Comparison of ENCODE assay signal across 20 cellular contexts in the genomic region with DNA sequence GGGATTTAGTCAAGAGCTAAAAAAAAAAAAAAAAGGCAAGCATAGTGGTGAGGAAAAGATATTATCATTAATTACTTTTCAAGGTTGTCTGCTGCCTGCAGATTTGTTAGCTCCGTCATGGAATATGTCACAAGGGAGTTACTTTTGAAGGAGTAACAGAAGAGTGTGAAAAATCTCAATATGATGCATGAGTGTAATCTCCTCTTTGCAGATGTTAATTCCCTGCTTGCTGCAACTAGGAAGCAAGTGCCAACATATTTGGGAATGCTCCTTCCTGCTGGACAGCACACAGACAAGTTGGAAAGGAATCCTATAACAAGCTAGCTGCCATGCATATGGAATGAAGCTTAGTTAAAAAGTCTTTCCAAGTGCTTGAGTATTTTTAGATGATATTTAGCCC.
DNase-seq lines count a peak whose midpoint lies in the region; ATAC-seq, FAIRE-seq and TF ChIP-seq lines count a peak whose summit lies in the region.
"Had no signal": no experiment of that assay in that cellular context is flagged by ENCODE, and none has a peak within 500 bp of the region (broad histone marks: within the 10 kb centered on the region; RNA-seq: fewer than 3 reads in every experiment).

No MANE protein-coding gene starts in this region.

- H3K27me3 Mint-ChIP-seq in GM23338 (ENCODE audit: insufficient read depth, low read depth, poor library complexity) (no peaks in the 10 kb centered on the region), glutamatergic neuron (ENCODE audit: unreplicated experiment) (peaks cover 2% of the 10 kb centered on the region)
- H3K27me3 Mint-ChIP-seq: B cell, IgD-negative memory B cell had no signal

- no peaks in the 10 kb centered on the region for H3K79me1 ChIP-seq in mesendoderm (ENCODE audit: low read length)

- no peak overlapping the region for H2AFZ ChIP-seq in GM23338
- H2AFZ ChIP-seq in SU-DHL-6 (ENCODE audit: low read depth, low read length, severe bottlenecking): peak overlapping the region; percentile 35
- H2AFZ ChIP-seq: GM23248 had no signal

- FAIRE-seq in HTR-8/SVneo (lab: Jason Lieb, UNC): peak; percentile 13
- FAIRE-seq: G401.6, GM12891 had no signal

- TF ChIP-seq CTCF in GM23338 (conservative IDR thresholded peaks at IDR 0.05; ENCODE audit: low read depth in 2 of 2) (no peak), SU-DHL-6 (IDR thresholded peaks at IDR 0.05; ENCODE audit: insufficient read depth, low read length, poor library complexity, severe bottlenecking) (no peak), glutamatergic neuron (IDR thresholded peaks at IDR 0.05; ENCODE audit: partially characterized antibody, unreplicated experiment) (no peak)

- no peak overlapping the region for H3K23ac ChIP-seq in mesendoderm (ENCODE audit: low read length)

- no peaks in the 10 kb centered on the region for H3F3A ChIP-seq in GM23338 (replicated peaks; ENCODE audit: low read depth)
- no peaks in the 10 kb centered on the region for H3F3A ChIP-seq in SU-DHL-6 (ENCODE audit: insufficient read depth)

- no peaks in the 10 kb centered on the region for H3K27me3 ChIP-seq in GM23338 (ENCODE audit: insufficient read depth)
- no peaks in the 10 kb centered on the region for H3K27me3 ChIP-seq in SU-DHL-6 (ENCODE audit: low read length)
- no peaks in the 10 kb centered on the region for H3K27me3 ChIP-seq in mesendoderm (ENCODE audit: insufficient read depth, low read length, poor library complexity)
- H3K27me3 ChIP-seq: BLaER1 treated with 17β-estradiol and CSF1 and Interleukin-3, amounts not matched to agents 10 nM and 100 nM had no signal

- no peak overlapping the region for H3K9ac ChIP-seq in SU-DHL-6 (ENCODE audit: low read length)
- no peak overlapping the region for H3K9ac ChIP-seq in mesendoderm (ENCODE audit: low read length)
- H3K9ac ChIP-seq: BLaER1 treated with 17β-estradiol and CSF1 and Interleukin-3, amounts not matched to agents 10 nM and 100 nM; GM23248 had no signal

- ATAC-seq in GM23338 (no peak; the same call in 2 of the 3 replicates), Right ventricle myocardium inferior (no peak), HG02981 (IDR thresholded peaks at IDR 0.05; ENCODE audit: unreplicated experiment) (no peak), GM18520 (IDR thresholded peaks at IDR 0.05; ENCODE audit: unreplicated experiment) (no peak)
- ATAC-seq: CD8-positive, alpha-beta T cell had no signal

- H3K4me1 Mint-ChIP-seq in GM23338: peaks cover 12% of the 10 kb centered on the region
- H3K4me1 Mint-ChIP-seq in glutamatergic neuron (ENCODE audit: low read depth, unreplicated experiment): peaks cover 2% of the 10 kb centered on the region
- H3K4me1 Mint-ChIP-seq: B cell, IgD-negative memory B cell had no signal

- H3K27ac Mint-ChIP-seq in GM23338 (peak overlapping the region; percentile 24), glutamatergic neuron (ENCODE audit: unreplicated experiment) (no peak overlapping the region)
- H3K27ac Mint-ChIP-seq: B cell; CD8-positive, alpha-beta T cell; IgD-negative memory B cell had no signal

- H3K4me3 ChIP-seq in GM23338 (no peak overlapping the region), SU-DHL-6 (ENCODE audit: insufficient read depth, low read length, poor library complexity, severe bottlenecking) (no peak overlapping the region), mesendoderm (ENCODE audit: low read length) (no peak overlapping the region)
- H3K4me3 ChIP-seq: BLaER1 treated with 17β-estradiol and CSF1 and Interleukin-3, amounts not matched to agents 10 nM and 100 nM; GM23248; HAP-1 had no signal

- no peaks in the 10 kb centered on the region for H3K79me2 ChIP-seq in GM23338 (replicated peaks; ENCODE audit: insufficient read depth)
- H3K79me2 ChIP-seq in SU-DHL-6 (ENCODE audit: insufficient read depth, low read length): no peaks in the 10 kb centered on the region
- no peaks in the 10 kb centered on the region for H3K79me2 ChIP-seq in mesendoderm (ENCODE audit: control insufficient read depth, insufficient read depth, low read length)

- intact Hi-C loops in Right ventricle myocardium inferior (cut with DNase I): no loop called here

- no peak overlapping the region for H2BK15ac ChIP-seq in mesendoderm (replicated peaks; ENCODE audit: low read depth)

- no peak overlapping the region; the same call in 1 of the 2 replicates for H3K4me2 ChIP-seq in GM23338
- no peak overlapping the region for H3K4me2 ChIP-seq in SU-DHL-6 (ENCODE audit: low read depth, low read length, poor library complexity, severe bottlenecking)
- no peak overlapping the region for H3K4me2 ChIP-seq in mesendoderm (ENCODE audit: low read length)
- H3K4me2 ChIP-seq: BLaER1 treated with 17β-estradiol and CSF1 and Interleukin-3, amounts not matched to agents 10 nM and 100 nM had no signal

- H3K27ac ChIP-seq in GM23338 (ENCODE audit: low read depth) (no peak overlapping the region), SU-DHL-6 (ENCODE audit: low read depth, low read length) (no peak overlapping the region), mesendoderm (ENCODE audit: low read depth, low read length) (no peak overlapping the region)
- H3K27ac ChIP-seq: BLaER1 treated with 17β-estradiol and CSF1 and Interleukin-3, amounts not matched to agents 10 nM and 100 nM; GM23248; HL-60 had no signal

- no CpG with 5 or more reads among the region's 1 CpG for WGBS in mesendoderm (ENCODE audit: extremely low coverage, insufficient coverage, low lambda C conversion rate)

- H3K56ac ChIP-seq in mesendoderm (ENCODE audit: low read length): no peak overlapping the region

- no peaks in the 10 kb centered on the region for H3K9me3 Mint-ChIP-seq in GM23338
- H3K9me3 Mint-ChIP-seq in glutamatergic neuron (ENCODE audit: unreplicated experiment): peaks cover 1% of the 10 kb centered on the region

- no peak overlapping the region for H2BK120ac ChIP-seq in mesendoderm (ENCODE audit: low read depth, low read length)

- H3K36me3 Mint-ChIP-seq in GM23338 (ENCODE audit: low read depth) (peaks cover 2% of the 10 kb centered on the region; the same call in 1 of the 3 replicates), glutamatergic neuron (ENCODE audit: unreplicated experiment) (no peaks in the 10 kb centered on the region)
- H3K36me3 Mint-ChIP-seq: CD8-positive, alpha-beta T cell; IgD-negative memory B cell had no signal

- H3K4me1 ChIP-seq in GM23338 (ENCODE audit: insufficient read depth): peaks cover 12% of the 10 kb centered on the region; the same call in 1 of the 2 replicates
- no peaks in the 10 kb centered on the region for H3K4me1 ChIP-seq in mesendoderm (ENCODE audit: control insufficient read depth, low read depth, low read length)
- H3K4me1 ChIP-seq: BLaER1 treated with 17β-estradiol and CSF1 and Interleukin-3, amounts not matched to agents 10 nM and 100 nM; HAP-1 had no signal

- no peaks in the 10 kb centered on the region for H3K9me3 ChIP-seq in SU-DHL-6 (ENCODE audit: insufficient read depth, low read length)
- H3K9me3 ChIP-seq: BLaER1 treated with 17β-estradiol and CSF1 and Interleukin-3, amounts not matched to agents 10 nM and 100 nM; HAP-1 had no signal

- no peaks in the 10 kb centered on the region for H3K36me3 ChIP-seq in GM23338 (ENCODE audit: insufficient read depth)
- H3K36me3 ChIP-seq in SU-DHL-6 (ENCODE audit: low read length): no peaks in the 10 kb centered on the region
- H3K36me3 ChIP-seq in mesendoderm (ENCODE audit: control insufficient read depth, insufficient read depth, low read length): no peaks in the 10 kb centered on the region
- H3K36me3 ChIP-seq: BLaER1 treated with 17β-estradiol and CSF1 and Interleukin-3, amounts not matched to agents 10 nM and 100 nM; HAP-1 had no signal

- H3K4me3 Mint-ChIP-seq in GM23338 (no peak overlapping the region), glutamatergic neuron (ENCODE audit: unreplicated experiment) (no peak overlapping the region)
- H3K4me3 Mint-ChIP-seq: B cell; CD8-positive, alpha-beta T cell; IgD-negative memory B cell had no signal

- no peak overlapping the region for H3K18ac ChIP-seq in mesendoderm (ENCODE audit: low read length)

- H2AK5ac ChIP-seq in mesendoderm (ENCODE audit: low read length): no peak overlapping the region

- H4K20me1 ChIP-seq in GM23338 (replicated peaks; ENCODE audit: insufficient read depth): no peaks in the 10 kb centered on the region
- no peaks in the 10 kb centered on the region for H4K20me1 ChIP-seq in SU-DHL-6 (ENCODE audit: low read depth, low read length)
- H4K20me1 ChIP-seq: BLaER1 treated with 17β-estradiol and CSF1 and Interleukin-3, amounts not matched to agents 10 nM and 100 nM had no signal

- DNase-seq in GM23338 (ENCODE audit: low spot score) (peak; percentile 15), HTR-8/SVneo (ENCODE audit: insufficient read length, low spot score) (peak; percentile 14), mesendoderm (peak; percentile 26), Right ventricle myocardium inferior (ENCODE audit: missing footprints) (no peak), glutamatergic neuron (no peak)
- DNase-seq: CD8-positive, alpha-beta T cell; DMS 273 treated with DMSO at 0.1 percent for 48 hours; DMS53; GM23248; KBM-7 had no signal

- no peak overlapping the region for H3K4ac ChIP-seq in mesendoderm (ENCODE audit: low read depth, low read length)

- H4K5ac ChIP-seq in mesendoderm (ENCODE audit: low read length): no peak overlapping the region

- H4K8ac ChIP-seq in mesendoderm (ENCODE audit: low read depth, low read length): no peak overlapping the region

- no peak overlapping the region for H2BK5ac ChIP-seq in mesendoderm (ENCODE audit: low read length)

- peaks cover 3% of the 10 kb centered on the region; the same call in 1 of the 2 replicates for H3K9me2 ChIP-seq in GM23338 (ENCODE audit: insufficient read depth)
- H3K9me2 ChIP-seq in SU-DHL-6 (replicated peaks; ENCODE audit: insufficient read depth, low read length): no peaks in the 10 kb centered on the region

Comparison
In these comparisons a context has a peak if more than half of its experiments do, and no peak if none do; other contexts are left out.
1. DNase-seq: peak in GM23338 (single experiment), HTR-8/SVneo (single experiment) and mesendoderm (single experiment); none in Right ventricle myocardium inferior (single experiment) and glutamatergic neuron (single experiment).